ENCODE assay signal across 26 cellular contexts in the genomic region with DNA sequence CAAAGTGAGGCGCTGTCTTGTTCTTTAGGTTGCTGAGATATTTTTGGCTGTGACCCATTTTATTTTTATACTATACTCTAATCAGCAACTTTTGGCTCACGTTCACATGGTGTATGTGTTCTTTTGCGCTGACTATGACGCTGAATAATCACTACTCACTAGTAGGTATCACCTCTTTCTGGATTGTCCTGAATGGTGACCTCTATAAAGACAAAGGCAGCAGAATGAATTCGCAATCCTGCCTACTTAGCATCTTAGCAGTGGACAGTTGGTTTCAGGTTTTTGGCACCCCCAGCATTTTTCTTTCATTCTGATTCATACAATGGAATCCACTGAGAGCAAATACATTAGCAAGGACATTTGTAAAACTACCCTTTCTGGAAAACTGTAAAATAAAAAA.
DNase-seq lines count a peak whose midpoint lies in the region; ATAC-seq and TF ChIP-seq lines count a peak whose summit lies in the region.
"Had no signal": no experiment of that assay in that cellular context is flagged by ENCODE, and none has a peak within 500 bp of the region (broad histone marks: within the 10 kb centered on the region; RNA-seq: fewer than 3 reads in every experiment).

No MANE protein-coding gene starts in this region.

- no peaks in the 10 kb centered on the region for H4K20me1 ChIP-seq in GM23248 (ENCODE audit: insufficient read depth)

- no peaks in the 10 kb centered on the region for H3K36me3 ChIP-seq in GM23248 (ENCODE audit: low read depth)
- H3K36me3 ChIP-seq: brain microvascular endothelial cell, colonic mucosa, neutrophil, upper lobe of right lung had no signal

- H3F3A ChIP-seq in GM23248 (ENCODE audit: insufficient read depth) = peaks cover 9% of the 10 kb centered on the region; the same call in 1 of the 2 replicates

- no peak overlapping the region for H3K27ac Mint-ChIP-seq in activated T-helper 17 cell treated with anti-CD3 and anti-CD28 coated beads, Interleukin-2, amount 50 U/mL, for 72 hours
- H3K27ac Mint-ChIP-seq: activated CD8-positive, alpha-beta T cell treated with anti-CD3 and anti-CD28 coated beads for 36 hours; effector memory CD8-positive, alpha-beta T cell; memory B cell had no signal

- H3K9me3 Mint-ChIP-seq in activated T-helper 17 cell treated with anti-CD3 and anti-CD28 coated beads, Interleukin-2, amount 50 U/mL, for 72 hours = peaks cover 10% of the 10 kb centered on the region

- no peaks in the 10 kb centered on the region for H3K27me3 ChIP-seq in GM23248 (replicated peaks; ENCODE audit: insufficient read depth)
- H3K27me3 ChIP-seq: brain microvascular endothelial cell, colonic mucosa, neutrophil, upper lobe of right lung had no signal

- TF ChIP-seq CTCF in astrocyte of the cerebellum (IDR thresholded peaks at IDR 0.05; ENCODE audit: low read depth, low read length, missing control alignments) = no peak

- peak overlapping the region; percentile 14 for H2AFZ ChIP-seq in GM23248

- intact Hi-C loops in left ventricle myocardium superior (cut with micrococcal nuclease) (no loop called here), posterior cingulate gyrus (cut with DNase I) (no loop called here)

- H3K9ac ChIP-seq in GM23248 = no peak overlapping the region

- no peaks in the 10 kb centered on the region for H3K79me2 ChIP-seq in GM23248 (ENCODE audit: insufficient read depth)

- peak overlapping the region; percentile 52 for H3K4me2 ChIP-seq in GM23248 (ENCODE audit: unreplicated experiment)

- H3K4me3 ChIP-seq in GM23248 = 0 out of 2 replicates have a peak overlapping the region, but pooled peaks have one; percentile 5
- H3K4me3 ChIP-seq in astrocyte of the cerebellum (ENCODE audit: low read depth, low read length) = no peak overlapping the region
- H3K4me3 ChIP-seq: colonic mucosa, psoas muscle, skin epidermis, upper lobe of right lung had no signal

- H3K9me2 ChIP-seq in GM23248 (ENCODE audit: insufficient read depth) = no peaks in the 10 kb centered on the region

- H3K9me3 ChIP-seq in GM23248 (ENCODE audit: low read depth) = no peaks in the 10 kb centered on the region
- H3K9me3 ChIP-seq: colonic mucosa, neutrophil, psoas muscle, upper lobe of right lung had no signal

- in situ Hi-C loops in GM23248 (cut with MboI) (no loop called here), astrocyte of the cerebellum (cut with HindIII; ENCODE audit: low sequenced_read_pairs) (no loop called here)

- no peak overlapping the region for H3K4me3 Mint-ChIP-seq in activated T-helper 17 cell treated with anti-CD3 and anti-CD28 coated beads, Interleukin-2, amount 50 U/mL, for 72 hours
- H3K4me3 Mint-ChIP-seq: activated CD8-positive, alpha-beta T cell treated with anti-CD3 and anti-CD28 coated beads for 36 hours; effector memory CD8-positive, alpha-beta T cell; memory B cell had no signal

- WGBS in GM23248 (ENCODE audit: low coverage in 1 of 2, low lambda C conversion rate in 2 of 2, missing lambda C conversion rate in 2 of 2), 2 experiments = 77 to 80% methylated on average over 5 of the region's 5 CpGs

- H3K27me3 Mint-ChIP-seq in activated T-helper 17 cell treated with anti-CD3 and anti-CD28 coated beads, Interleukin-2, amount 50 U/mL, for 72 hours = peaks cover 4% of the 10 kb centered on the region
- H3K27me3 Mint-ChIP-seq: activated CD8-positive, alpha-beta T cell treated with anti-CD3 and anti-CD28 coated beads for 36 hours; effector memory CD8-positive, alpha-beta T cell; memory B cell had no signal

- H3K4me1 Mint-ChIP-seq in activated T-helper 17 cell treated with anti-CD3 and anti-CD28 coated beads, Interleukin-2, amount 50 U/mL, for 72 hours = no peaks in the 10 kb centered on the region
- H3K4me1 Mint-ChIP-seq: memory B cell had no signal

- peaks cover 11% of the 10 kb centered on the region for H3K4me1 ChIP-seq in GM23248 (ENCODE audit: insufficient read depth)
- H3K4me1 ChIP-seq: colonic mucosa, psoas muscle, upper lobe of right lung had no signal

- POLR2A ChIA-PET in HEK293T (lab: Yijun Ruan, JAX) = no interaction called here

- no peak overlapping the region for H3K27ac ChIP-seq in GM23248
- H3K27ac ChIP-seq: brain microvascular endothelial cell, C4-2B, colonic mucosa, neutrophil, psoas muscle, skin epidermis, upper lobe of right lung had no signal

- DNase-seq in AG08395 (ENCODE audit: low spot score) (peak; percentile 37), GM23248 (peak; percentile 61), astrocyte of the cerebellum (ENCODE audit: low read depth) (peak; percentile 11), left ventricle myocardium superior (no peak), posterior cingulate gyrus (no peak), HEK293T (ENCODE audit: extremely low spot score) (no peak)
- DNase-seq: activated CD8-positive, alpha-beta T cell treated with anti-CD3 and anti-CD28 coated beads for 36 hours; activated gamma-delta T cell; activated T-cell treated with anti-CD3 and anti-CD28 coated beads for 4 hours; brain microvascular endothelial cell; colonic mucosa; DMS79 treated with DMSO at 0.1 percent for 48 hours; effector memory CD8-positive, alpha-beta T cell; NCI-H1105; NCI-H2029; NCI-H345; NCI-H774; psoas muscle; substantia nigra; upper lobe of right lung had no signal

- peak; percentile 87 for ATAC-seq in left ventricle myocardium superior
- no peak for ATAC-seq in activated T-helper 17 cell treated with anti-CD3 and anti-CD28 coated beads, Interleukin-2, amount 50 U/mL, for 72 hours (replicated peaks)
- no peak for ATAC-seq in HG02623 (IDR thresholded peaks at IDR 0.05; ENCODE audit: unreplicated experiment)
- ATAC-seq: activated CD8-positive, alpha-beta T cell treated with anti-CD3 and anti-CD28 coated beads for 36 hours; effector memory CD8-positive, alpha-beta T cell; psoas muscle; upper lobe of right lung had no signal

- no peaks in the 10 kb centered on the region for H3K36me3 Mint-ChIP-seq in activated T-helper 17 cell treated with anti-CD3 and anti-CD28 coated beads, Interleukin-2, amount 50 U/mL, for 72 hours (ENCODE audit: low read depth)
- H3K36me3 Mint-ChIP-seq: memory B cell had no signal

- CTCF ChIA-PET in HEK293T (lab: Yijun Ruan, JAX) = interaction anchor here (0.8 kb wide), 1 partner anchor 277 kb away, joined by 3 read pairs; no protein-coding TSS in a partner anchor

TF ChIP-seq in HEK293T, 16 proteins besides CTCF, POLR2A, EP300 and RAD21:
- TF ChIP-seq SP1 (IDR thresholded peaks at IDR 0.05) (no peak), ZNF384 (IDR thresholded peaks at IDR 0.05) (no peak), FOXM1 (IDR thresholded peaks at IDR 0.05; ENCODE audit: borderline replicate concordance) (no peak), CTBP1 (IDR thresholded peaks at IDR 0.05; ENCODE audit: borderline replicate concordance) (no peak), BHLHE40 (IDR thresholded peaks at IDR 0.05; ENCODE audit: borderline replicate concordance) (no peak)

Comparison
In these comparisons a context has a peak if more than half of its experiments do, and no peak if none do; other contexts are left out.
1. DNase-seq: peak in AG08395 (single experiment), GM23248 (single experiment) and astrocyte of the cerebellum (single experiment); none in left ventricle myocardium superior (single experiment), posterior cingulate gyrus (0 of 10) and HEK293T (single experiment).